8 cellular contexts compared by ENCODE assay signal in genomic region chr4:72505314-72505744, GRCh38.
A peak's percentile ranks its signal among the peaks of the same experiment; 100 is the strongest.
DNase-seq lines count a peak whose midpoint lies in the region; ATAC-seq lines count a peak whose summit lies in the region.

No MANE protein-coding gene starts in this region.

- DNase-seq in DMS53 treated with DMSO at 0.1 percent for 48 hours (lab: John Stamatoyannopoulos, UW; ENCODE audit: unreplicated experiment): peak; percentile 32
- DNase-seq in SJCRH30: peak; percentile 61 to 81
- peak; percentile 57 for DNase-seq in fibroblast of the conjunctiva (ENCODE audit: low read depth)
- peak; percentile 28 for DNase-seq in pons (ENCODE audit: low spot score)
- DNase-seq in DMS79 (lab: John Stamatoyannopoulos, UW): no peak
- DNase-seq in activated effector memory CD4-positive, alpha-beta T cell treated with Interleukin-2 at 50 U/mL for 16 hours: no peak

- no peaks in the 10 kb centered on the region for H3K36me3 ChIP-seq in SJCRH30

- H3K4me3 ChIP-seq in SJCRH30: no peak overlapping the region

- ATAC-seq in GM19351 (IDR thresholded peaks at IDR 0.05; ENCODE audit: unreplicated experiment) (peak; percentile 90), HG03442 (IDR thresholded peaks at IDR 0.05; ENCODE audit: unreplicated experiment) (peak; percentile 86)

- peaks cover 1% of the 10 kb centered on the region; the same call in 1 of the 2 replicates for H3K9me3 ChIP-seq in SJCRH30 (replicated peaks)

- no peak overlapping the region for H3K27ac ChIP-seq in SJCRH30

- H3K4me1 ChIP-seq in SJCRH30: no peaks in the 10 kb centered on the region

- no peaks in the 10 kb centered on the region for H3K27me3 ChIP-seq in SJCRH30

Comparison
In these comparisons a context has a peak if more than half of its experiments do, and no peak if none do; other contexts are left out.
1. DNase-seq: peak in DMS53 treated with DMSO at 0.1 percent for 48 hours (single experiment), SJCRH30 (2 of 2), fibroblast of the conjunctiva (single experiment) and pons (single experiment); none in DMS79 (single experiment) and activated effector memory CD4-positive, alpha-beta T cell treated with Interleukin-2 at 50 U/mL for 16 hours (single experiment).